Comparison of ENCODE assay signal across 8 cellular contexts in the genomic region with DNA sequence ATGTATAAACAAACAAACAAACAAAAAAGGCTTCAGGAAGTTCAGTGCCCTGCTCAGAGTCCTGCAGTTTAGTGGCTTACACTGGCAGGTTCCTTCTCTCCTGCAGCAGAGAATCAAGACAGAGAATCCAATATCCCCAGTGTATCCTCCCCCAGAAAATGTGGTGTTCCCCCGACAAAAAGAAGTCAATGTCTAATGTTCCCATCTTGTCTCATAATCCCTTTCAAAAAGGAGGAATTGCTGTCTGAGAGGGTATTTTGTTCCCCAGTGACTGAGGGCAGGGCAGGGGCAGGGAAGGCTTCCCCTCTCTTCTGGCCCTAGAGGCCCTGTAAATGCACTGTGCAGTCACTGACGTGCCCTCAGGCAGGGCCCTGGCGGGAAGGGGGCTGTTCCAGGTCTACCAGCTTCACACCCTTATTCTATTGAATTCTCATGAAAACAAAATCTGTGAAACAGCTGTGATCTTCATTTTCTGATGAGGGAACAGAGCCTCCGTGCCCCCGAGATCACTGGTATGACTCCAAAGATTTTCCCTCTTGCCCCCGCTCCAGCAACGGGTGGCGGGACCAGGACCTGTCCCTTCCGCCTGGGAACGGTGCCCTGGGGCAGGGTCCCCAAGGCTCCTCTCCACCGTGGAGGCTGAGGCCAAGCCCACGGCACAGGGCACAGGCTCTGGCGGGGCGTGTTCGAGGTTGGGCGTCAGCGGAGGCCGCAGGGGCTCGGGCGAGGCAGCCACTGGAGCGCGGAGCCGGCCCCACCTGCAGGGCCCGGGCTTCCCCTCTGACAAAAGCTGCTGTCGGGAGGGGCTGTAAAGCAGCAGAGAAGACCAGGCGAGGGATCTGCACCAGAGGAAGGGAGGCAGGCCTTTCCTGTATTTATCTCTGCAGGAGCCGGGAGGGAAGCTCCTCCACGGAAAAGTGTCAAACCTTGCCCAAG. TPM values are rescaled to one million over a fixed set of nuclear protein-coding genes. Genes with fewer than 3 reads are reported as not detected.
A peak's percentile ranks its signal among the peaks of the same experiment; 100 is the strongest.
DNase-seq lines count a peak whose midpoint lies in the region; ATAC-seq and TF ChIP-seq lines count a peak whose summit lies in the region.

No MANE protein-coding gene starts in this region.

- H3K27ac ChIP-seq in H9 (ENCODE audit: insufficient read length, low read depth, low read length) = no peak overlapping the region
- H3K27ac ChIP-seq in Karpas-422 (ENCODE audit: low read length) = peak overlapping the region; percentile 100
- H3K27ac ChIP-seq in smooth muscle cell (ENCODE audit: low read depth) = no peak overlapping the region
- H3K27ac ChIP-seq in ovary = no peak overlapping the region

- H2AK5ac ChIP-seq in H9 (ENCODE audit: insufficient read length, low read length) = no peak overlapping the region

- H3K79me2 ChIP-seq in H9 (ENCODE audit: insufficient read depth, low read length) (no peaks in the 10 kb centered on the region), Karpas-422 (ENCODE audit: low read length) (no peaks in the 10 kb centered on the region), smooth muscle cell (ENCODE audit: low read depth) (no peaks in the 10 kb centered on the region)

- ATAC-seq in GM18867 (IDR thresholded peaks at IDR 0.05; ENCODE audit: unreplicated experiment) = peak; percentile 68
- no peak for ATAC-seq in SK-N-SH treated with all-trans-retinoic acid at 6 μM for 48 hours

- H2BK120ac ChIP-seq in H9 (ENCODE audit: low read depth, low read length, poor library complexity, severe bottlenecking) = no peak overlapping the region

- no CpG with 5 or more reads among the region's 28 CpGs for WGBS in H9 (ENCODE audit: extremely low coverage, insufficient read length, low lambda C conversion rate)
- WGBS in smooth muscle cell (ENCODE audit: low lambda C conversion rate) = 35% methylated on average over 22 of the region's 28 CpGs
- WGBS in ovary, 3 donors = 46 to 77% (median 51%) methylated on average over 28 of the region's 28 CpGs

- H4K8ac ChIP-seq in H9 (replicated peaks; ENCODE audit: insufficient read length, low read depth, low read length) = no peak overlapping the region

- H4K20me1 ChIP-seq in H9 (ENCODE audit: control insufficient read depth, insufficient read depth, insufficient read length) (no peaks in the 10 kb centered on the region), Karpas-422 (ENCODE audit: insufficient read depth, low read depth, low read length) (no peaks in the 10 kb centered on the region), smooth muscle cell (ENCODE audit: low read depth) (no peaks in the 10 kb centered on the region)

- H3K9me3 ChIP-seq in H9 (ENCODE audit: control insufficient read depth, low read depth, low read length) = no peaks in the 10 kb centered on the region
- H3K9me3 ChIP-seq in Karpas-422 (ENCODE audit: low read length) = peaks cover 3% of the 10 kb centered on the region; the same call in 1 of the 2 replicates
- no peaks in the 10 kb centered on the region for H3K9me3 ChIP-seq in smooth muscle cell (replicated peaks; ENCODE audit: low read depth)
- no peaks in the 10 kb centered on the region for H3K9me3 ChIP-seq in ovary

- peaks cover 10% of the 10 kb centered on the region for H3K27me3 Mint-ChIP-seq in H9 (ENCODE audit: low read depth)
- H3K27me3 Mint-ChIP-seq in nephron progenitor cell (ENCODE audit: low read depth, poor library complexity) = peaks cover 3% of the 10 kb centered on the region

- H4K91ac ChIP-seq in H9 (ENCODE audit: insufficient read length, low read depth, low read length) = no peak overlapping the region

- H3K4me1 ChIP-seq in H9 (ENCODE audit: insufficient read depth, low read length) (no peaks in the 10 kb centered on the region), Karpas-422 (ENCODE audit: low read length) (peaks cover 71% of the 10 kb centered on the region), smooth muscle cell (ENCODE audit: low read depth) (no peaks in the 10 kb centered on the region), ovary (ENCODE audit: insufficient read depth) (no peaks in the 10 kb centered on the region)

- H2BK12ac ChIP-seq in H9 (ENCODE audit: insufficient read length, low read depth, low read length) = no peak overlapping the region

- no peak for TF ChIP-seq CTCF in H9 (conservative IDR thresholded peaks at IDR 0.05)
- TF ChIP-seq CTCF in nephron progenitor cell (IDR thresholded peaks at IDR 0.05) = no peak
- no peak for TF ChIP-seq CTCF in smooth muscle cell (IDR thresholded peaks at IDR 0.05; ENCODE audit: borderline replicate concordance, insufficient read depth, poor library complexity, severe bottlenecking)
- no peak for TF ChIP-seq CTCF in ovary (IDR thresholded peaks at IDR 0.05)

- H3K9me3 Mint-ChIP-seq in H9 (no peaks in the 10 kb centered on the region; a peak in 2 of 5 replicates), nephron progenitor cell (peaks cover 19% of the 10 kb centered on the region)

- no peaks in the 10 kb centered on the region for H3F3A ChIP-seq in smooth muscle cell (ENCODE audit: low read depth)

- no peaks in the 10 kb centered on the region for H3K9me2 ChIP-seq in Karpas-422 (replicated peaks; ENCODE audit: insufficient read depth, low read length)

- no peak overlapping the region for H3K4me2 ChIP-seq in H9 (ENCODE audit: insufficient read depth, insufficient read length, low read length)
- H3K4me2 ChIP-seq in Karpas-422 (ENCODE audit: low read depth, low read length, poor library complexity, severe bottlenecking) = peak overlapping the region; percentile 81
- no peak overlapping the region for H3K4me2 ChIP-seq in smooth muscle cell

- H2BK20ac ChIP-seq in H9 (ENCODE audit: low read depth, low read length, poor library complexity, severe bottlenecking) = no peak overlapping the region

- H3K4me1 Mint-ChIP-seq in H9 (peaks cover 8 to 17% of the 10 kb centered on the region in 2 experiments), nephron progenitor cell (peaks cover 20% of the 10 kb centered on the region)

- H3K14ac ChIP-seq in H9 (ENCODE audit: insufficient read depth, low read length) = no peak overlapping the region

- no peaks in the 10 kb centered on the region for H3K79me1 ChIP-seq in H9 (ENCODE audit: insufficient read depth, low read depth, low read length, poor library complexity, severe bottlenecking)

- H3K4ac ChIP-seq in H9 (ENCODE audit: low read depth, low read length) = no peak overlapping the region

- H3K27ac Mint-ChIP-seq in H9 (0 out of 7 replicates have a peak overlapping the region, but pooled peaks of 1 of the 3 experiments have one; percentile 52), nephron progenitor cell (no peak overlapping the region)

- no peaks in the 10 kb centered on the region for H3K36me3 ChIP-seq in Karpas-422 (ENCODE audit: insufficient read depth, low read length)
- H3K36me3 ChIP-seq in smooth muscle cell (ENCODE audit: low read depth) = no peaks in the 10 kb centered on the region
- no peaks in the 10 kb centered on the region for H3K36me3 ChIP-seq in ovary

- no peak for TF ChIP-seq POLR2A in ovary (IDR thresholded peaks at IDR 0.05)

- H4K5ac ChIP-seq in H9 (ENCODE audit: insufficient read length, low read depth, low read length) = no peak overlapping the region

- H3T11ph ChIP-seq in H9 (ENCODE audit: low read length) = no peak overlapping the region

- H2AFZ ChIP-seq in H9 (ENCODE audit: low read length) (no peak overlapping the region), Karpas-422 (ENCODE audit: low read length) (no peak overlapping the region), smooth muscle cell (ENCODE audit: low read depth) (no peak overlapping the region)

- H3K27me3 ChIP-seq in H9 (ENCODE audit: insufficient read depth, low read length) (no peaks in the 10 kb centered on the region), Karpas-422 (ENCODE audit: low read length) (no peaks in the 10 kb centered on the region), smooth muscle cell (ENCODE audit: low read depth) (peaks cover 24% of the 10 kb centered on the region), ovary (no peaks in the 10 kb centered on the region)

- peak overlapping the region; percentile 20 to 33; a peak in 2 of 5 replicates for H3K4me3 Mint-ChIP-seq in H9
- peak overlapping the region; percentile 40 for H3K4me3 Mint-ChIP-seq in nephron progenitor cell

- H3K23ac ChIP-seq in H9 (ENCODE audit: insufficient read length, low read depth, low read length) = no peak overlapping the region

- intact Hi-C loops in ovary (cut with DNase I) = no loop called here

- no peaks in the 10 kb centered on the region for H3K23me2 ChIP-seq in H9 (ENCODE audit: insufficient read length, low read depth, low read length, poor library complexity, severe bottlenecking)

- no peak overlapping the region for H3K18ac ChIP-seq in H9 (ENCODE audit: insufficient read length, low read depth, low read length)

- no peak overlapping the region for H3K9ac ChIP-seq in H9 (ENCODE audit: extremely low read depth, insufficient read length, low read length)
- H3K9ac ChIP-seq in Karpas-422 (ENCODE audit: low read length) = peak overlapping the region; percentile 94
- no peak overlapping the region for H3K9ac ChIP-seq in smooth muscle cell (ENCODE audit: low read depth)

- H3K56ac ChIP-seq in H9 (ENCODE audit: insufficient read length, low read depth, low read length) = no peak overlapping the region

- no peak overlapping the region for H2BK15ac ChIP-seq in H9 (ENCODE audit: low read depth, low read length)

- TF ChIP-seq EP300 in ovary (IDR thresholded peaks at IDR 0.05) = no peak

- DNase-seq in H9 = peak; percentile 71
- DNase-seq in Karpas-422 = peak; percentile 97
- DNase-seq in nephron progenitor cell = peak; percentile 64
- no peak for DNase-seq in smooth muscle cell (lab: John Stamatoyannopoulos, UW; ENCODE audit: unreplicated experiment)
- DNase-seq in medulla oblongata (ENCODE audit: extremely low spot score) = no peak
- no peak for DNase-seq in ovary

- H3K4me3 ChIP-seq in Karpas-422 (ENCODE audit: low read length) (peak overlapping the region; percentile 64), smooth muscle cell (no peak overlapping the region), ovary (no peak overlapping the region)

- no peak overlapping the region for H2BK5ac ChIP-seq in H9 (ENCODE audit: insufficient read length, low read length)

- H3K36me3 Mint-ChIP-seq in H9 (ENCODE audit: insufficient read depth in 1 of 3, low read depth in 3 of 3) (no peaks in the 10 kb centered on the region), nephron progenitor cell (ENCODE audit: low read depth) (no peaks in the 10 kb centered on the region)

RNA-seq across cellular contexts. Expression of a gene that starts 13.4 kb away (rescaled TPM):
- total RNA-seq in H9 (2021) (not detected in 2 replicates), smooth muscle cell (not detected in 2 replicates), ovary (1 to 10 TPM in 6 of 7 donors, under 1 TPM in 1; 0.72 to 4.2 (median 1.7) TPM)
- 144 and 181 TPM in 2 replicates for total RNA-seq in Karpas-422 (2014; rRNA removed; shearing (Covaris generic); ENCODE audit: low replicate concordance)
- polyA plus RNA-seq in smooth muscle cell (not detected in 2 replicates), ovary (1 to 10 TPM in 1 of 2 donors, under 1 TPM in 1; 0.54 to 1.8 TPM)

Comparison
In these comparisons a context has a peak if more than half of its experiments do, and no peak if none do; other contexts are left out.
1. DNase-seq: peak in H9 (single experiment), Karpas-422 (single experiment) and nephron progenitor cell (single experiment); none in smooth muscle cell (single experiment), medulla oblongata (single experiment) and ovary (0 of 5).
2. RNA of a gene that starts 13.4 kb away (total RNA-seq): 144 to 181 TPM in Karpas-422; 0.72 to 4.2 TPM in ovary, not detected in H9 and not detected in smooth muscle cell; every median in the first group is over 10 times any median in the second.